In genomic region chr17:75667825-75668224, GRCh38 we compare ENCODE assay signal across 8 cellular contexts. TPM values are rescaled to one million over a fixed set of nuclear protein-coding genes. Genes with fewer than 3 reads are reported as not detected.
DNase-seq lines count a peak whose midpoint lies in the region; ATAC-seq and TF ChIP-seq lines count a peak whose summit lies in the region.

No MANE protein-coding gene starts in this region.

- no TSS peak for BruUV-seq in A673 (replicated peaks; lab: Mats Ljungman, UMichigan)

- CTCF ChIA-PET in A673 (lab: Charles Lee): interaction anchor here (0.5 to 2.0 kb wide), 3 partner anchors 34 to 80 kb away, joined by 3 to 10 read pairs (median 3); partner anchors contain the start of gene SMIM5

- H3K4me1 ChIP-seq in A673 (ENCODE audit: insufficient read depth, low read length, poor library complexity, severe bottlenecking): peaks cover 15% of the 10 kb centered on the region
- H3K4me1 ChIP-seq in KMS-11 (ENCODE audit: low read depth, poor library complexity, severe bottlenecking): peaks cover 38% of the 10 kb centered on the region
- H3K4me1 ChIP-seq in effector memory CD4-positive, alpha-beta T cell (ENCODE audit: control insufficient read depth, insufficient read depth, low read length, poor library complexity, severe bottlenecking): peaks cover 14% of the 10 kb centered on the region
- peaks cover 17 to 20% of the 10 kb centered on the region in 2 donors for H3K4me1 ChIP-seq in muscle layer of duodenum (ENCODE audit: control insufficient read depth in 1 of 2, insufficient read depth in 2 of 2, low read length in 2 of 2)

- peak overlapping the region; percentile 81; the same call in 1 of the 2 replicates for H2AFZ ChIP-seq in KMS-11 (ENCODE audit: low read depth)

- POLR2A ChIA-PET in A673 (lab: Charles Lee; ENCODE audit: low non-redundant PET): no interaction called here

- H3K27ac ChIP-seq in A673 (ENCODE audit: low read depth, low read length, poor library complexity, severe bottlenecking) (peak overlapping the region; percentile 79), KMS-11 (peak overlapping the region; percentile 47; the same call in 1 of the 2 replicates), muscle layer of duodenum (ENCODE audit: low read length) (peak overlapping the region; percentile 95)
- peak overlapping the region; percentile 93 for H3K27ac ChIP-seq in effector memory CD4-positive, alpha-beta T cell (ENCODE audit: insufficient read depth, low read length, poor library complexity, severe bottlenecking)

- no peak for TF ChIP-seq CTCF in A673 (conservative IDR thresholded peaks at IDR 0.05; ENCODE audit: low read depth, low read length)
- TF ChIP-seq CTCF in KMS-11 (conservative IDR thresholded peaks at IDR 0.05; ENCODE audit: low read depth, low read length): no peak

- H3K9me3 ChIP-seq in A673 (ENCODE audit: low read depth, low read length, poor library complexity, severe bottlenecking): no peaks in the 10 kb centered on the region
- no peaks in the 10 kb centered on the region for H3K9me3 ChIP-seq in effector memory CD4-positive, alpha-beta T cell (ENCODE audit: control insufficient read depth, low read length)
- H3K9me3 ChIP-seq in muscle layer of duodenum (ENCODE audit: control insufficient read depth in 1 of 2, low read length in 2 of 2): no peaks in the 10 kb centered on the region

- no peak for ATAC-seq in left lobe of liver

- H3K9ac ChIP-seq in KMS-11: peak overlapping the region; percentile 67; the same call in 1 of the 2 replicates

- DNase-seq in A673 (ENCODE audit: low spot score) (no peak), D341Med (ENCODE audit: low spot score) (no peak), left lobe of liver (ENCODE audit: low spot score) (no peak)
- no peak for DNase-seq in effector memory CD4-positive, alpha-beta T cell
- DNase-seq in activated CD4-positive, alpha-beta T cell treated with anti-CD3 and anti-CD28 coated beads for 1 hour: no peak
- DNase-seq in activated CD8-positive, alpha-beta memory T cell treated with anti-CD3 and anti-CD28 coated beads, Interleukin-2, amount 50 U/mL, for 48 hours: no peak

- H3K36me3 ChIP-seq in A673 (ENCODE audit: insufficient read depth, low read length, poor library complexity, severe bottlenecking) (peaks cover 42% of the 10 kb centered on the region), KMS-11 (ENCODE audit: insufficient read depth) (peaks cover 3% of the 10 kb centered on the region; the same call in 1 of the 2 replicates), muscle layer of duodenum (ENCODE audit: control insufficient read depth in 1 of 2, insufficient read depth in 2 of 2, low read length in 2 of 2) (peaks cover 22 to 52% of the 10 kb centered on the region in 2 donors)
- H3K36me3 ChIP-seq in effector memory CD4-positive, alpha-beta T cell (ENCODE audit: control insufficient read depth, insufficient read depth, low read length): peaks cover 36% of the 10 kb centered on the region

- no peaks in the 10 kb centered on the region for H3K27me3 ChIP-seq in A673 (replicated peaks; ENCODE audit: insufficient read depth, low read depth, low read length, poor library complexity)
- no peaks in the 10 kb centered on the region for H3K27me3 ChIP-seq in KMS-11 (ENCODE audit: insufficient read depth, low read depth)
- no peaks in the 10 kb centered on the region for H3K27me3 ChIP-seq in effector memory CD4-positive, alpha-beta T cell (replicated peaks; ENCODE audit: control insufficient read depth, insufficient read depth, low read length, poor library complexity, severe bottlenecking)
- no peaks in the 10 kb centered on the region for H3K27me3 ChIP-seq in muscle layer of duodenum (ENCODE audit: low read depth, low read length)

- peak overlapping the region; percentile 82 for H3K4me3 ChIP-seq in A673 (ENCODE audit: low read depth, low read length, poor library complexity, severe bottlenecking)
- no peak overlapping the region for H3K4me3 ChIP-seq in KMS-11 (IDR thresholded peaks at IDR 0.05; ENCODE audit: insufficient read depth, low read depth, low read length)
- peak overlapping the region; percentile 99 for H3K4me3 ChIP-seq in effector memory CD4-positive, alpha-beta T cell (ENCODE audit: insufficient read depth, low read depth, low read length, poor library complexity, severe bottlenecking)
- peak overlapping the region; percentile 79 to 96 for H3K4me3 ChIP-seq in muscle layer of duodenum (ENCODE audit: low read depth in 1 of 2, low read length in 2 of 2)

- no peaks in the 10 kb centered on the region; the same call in 1 of the 2 replicates for H4K20me1 ChIP-seq in KMS-11 (ENCODE audit: insufficient read depth)

- H3K79me2 ChIP-seq in KMS-11 (ENCODE audit: insufficient read depth, low read depth): peaks cover 50% of the 10 kb centered on the region

- peak overlapping the region; percentile 86 for H3K4me2 ChIP-seq in KMS-11

- intact Hi-C loops in A673 (cut with micrococcal nuclease; ENCODE audit: unreplicated experiment): no loop called here

RNA-seq across cellular contexts. Expression of gene SAP30BP, which starts 0.7 kb away (rescaled TPM):
- total RNA-seq in A673 (2021): 98.1 and 114 TPM in 2 replicates
- total RNA-seq in left lobe of liver: 31.6 TPM

RNA-seq across cellular contexts. Expression of gene RECQL5, which starts 0.9 kb away (rescaled TPM):
- total RNA-seq in A673 (2021) (30.6 and 39.0 TPM in 2 replicates), left lobe of liver (26.0 TPM)

RNA-seq across cellular contexts. Expression of gene SMIM5, which starts 34.6 kb away (rescaled TPM):
- 0.22 TPM in 1 of 2 replicates, not detected in the other for total RNA-seq in A673 (2021)
- 0.13 TPM for total RNA-seq in left lobe of liver

RNA-seq across cellular contexts. Expression of gene ITGB4, which starts 53.4 kb away (rescaled TPM):
- 0.95 and 2.4 TPM in 2 replicates for total RNA-seq in A673 (2021)
- 2.6 TPM for total RNA-seq in left lobe of liver
